8 cellular contexts compared by ENCODE assay signal in genomic region chr2:234495801-234496441, GRCh38.
DNase-seq lines count a peak whose midpoint lies in the region; ATAC-seq and TF ChIP-seq lines count a peak whose summit lies in the region.

No MANE protein-coding gene starts in this region.

- TF ChIP-seq CTCF in brain microvascular endothelial cell (IDR thresholded peaks at IDR 0.05; ENCODE audit: low read depth, low read length, missing control alignments), result no peak

- peaks cover 42% of the 10 kb centered on the region for H3K36me3 ChIP-seq in NT2/D1 (ENCODE audit: insufficient read depth, insufficient read length, low read length)
- no peaks in the 10 kb centered on the region for H3K36me3 ChIP-seq in brain microvascular endothelial cell (replicated peaks)
- H3K36me3 ChIP-seq in stomach smooth muscle (ENCODE audit: control insufficient read depth in 2 of 2, insufficient read depth in 2 of 2, low read length in 2 of 2), result no peaks in the 10 kb centered on the region

- peak; percentile 25 for DNase-seq in stimulated activated CD4-positive, alpha-beta T cell treated with anti-CD3 and anti-CD28 coated beads, Interleukin-1b, Interleukin-23, amount 100 ng/mL, for 48 hours
- DNase-seq in stimulated activated CD4-positive, alpha-beta T cell treated with anti-CD3 and anti-CD28 coated beads, Interleukin-12 subunit alpha, Interleukin-12 subunit beta, amount 100 ng/mL, for 4 hours, result no peak
- DNase-seq in NT2/D1 (ENCODE audit: low read depth, low spot score) (no peak), brain microvascular endothelial cell (peak; percentile 9), NCI-H187 (lab: John Stamatoyannopoulos, UW) (no peak)

- no peaks in the 10 kb centered on the region for H3K9me3 ChIP-seq in NT2/D1 (ENCODE audit: insufficient read depth, low read length)
- no peaks in the 10 kb centered on the region for H3K9me3 ChIP-seq in stomach smooth muscle (ENCODE audit: control insufficient read depth in 2 of 2, low read length in 2 of 2)

- H3K9ac ChIP-seq in NT2/D1 (ENCODE audit: insufficient read length, low read depth) (peak overlapping the region; percentile 100), stomach smooth muscle (ENCODE audit: low read length in 2 of 2) (peak overlapping the region; percentile 44 to 58)

- no peaks in the 10 kb centered on the region for H3K4me1 ChIP-seq in NT2/D1 (ENCODE audit: insufficient read depth, insufficient read length)
- H3K4me1 ChIP-seq in stomach smooth muscle (ENCODE audit: control insufficient read depth, insufficient read depth, low read length), result peaks cover 17% of the 10 kb centered on the region

- ATAC-seq in HG03039 (IDR thresholded peaks at IDR 0.05; ENCODE audit: unreplicated experiment), result no peak

- H3K27ac ChIP-seq in brain microvascular endothelial cell (peak overlapping the region; percentile 87), layer of hippocampus (ENCODE audit: low read depth, low read length) (peak overlapping the region; percentile 60), stomach smooth muscle (ENCODE audit: low read length) (no peak overlapping the region)

- H3K4me3 ChIP-seq in NT2/D1 (ENCODE audit: insufficient read length, low read depth), result peak overlapping the region; percentile 100
- H3K4me3 ChIP-seq in brain microvascular endothelial cell (ENCODE audit: low read depth, low read length), result peak overlapping the region; percentile 99
- H3K4me3 ChIP-seq in stomach smooth muscle (ENCODE audit: low read length in 2 of 2), result peak overlapping the region; percentile 72 to 90

- H3K27me3 ChIP-seq in NT2/D1 (ENCODE audit: insufficient read depth, insufficient read length) (peaks cover 20% of the 10 kb centered on the region), brain microvascular endothelial cell (replicated peaks) (no peaks in the 10 kb centered on the region), layer of hippocampus (ENCODE audit: control insufficient read depth, insufficient read depth, low read length) (peaks cover 2% of the 10 kb centered on the region), stomach smooth muscle (ENCODE audit: control insufficient read depth in 1 of 2, insufficient read depth in 2 of 2, low read length in 2 of 2) (peaks cover 2 to 3% of the 10 kb centered on the region in 2 donors)

- in situ Hi-C loops in brain microvascular endothelial cell (cut with HindIII; ENCODE audit: low pct_ligation_motif_present, low sequenced_read_pairs), result no loop called here

Comparison
In these comparisons a context has a peak if more than half of its experiments do, and no peak if none do; other contexts are left out.
1. DNase-seq: peak in stimulated activated CD4-positive, alpha-beta T cell treated with anti-CD3 and anti-CD28 coated beads, Interleukin-1b, Interleukin-23, amount 100 ng/mL, for 48 hours (single experiment) and brain microvascular endothelial cell (single experiment); none in stimulated activated CD4-positive, alpha-beta T cell treated with anti-CD3 and anti-CD28 coated beads, Interleukin-12 subunit alpha, Interleukin-12 subunit beta, amount 100 ng/mL, for 4 hours (single experiment), NT2/D1 (single experiment) and NCI-H187 (0 of 2).
2. Peak in every context shown above with its lines, with median percentiles within 50 percentile points of each other: H3K4me3 ChIP-seq.